Comparison of ENCODE assay signal across 31 cellular contexts in genomic region chr20:22723659-22724058, GRCh38.
A peak's percentile ranks its signal among the peaks of the same experiment; 100 is the strongest.
DNase-seq lines count a peak whose midpoint lies in the region; ATAC-seq and TF ChIP-seq lines count a peak whose summit lies in the region.
"Had no signal": no experiment of that assay in that cellular context is flagged by ENCODE, and none has a peak within 500 bp of the region (broad histone marks: within the 10 kb centered on the region; RNA-seq: fewer than 3 reads in every experiment).

No MANE protein-coding gene starts in this region.

- H3K36me3 Mint-ChIP-seq in naive thymus-derived CD8-positive, alpha-beta T cell = no peaks in the 10 kb centered on the region
- H3K36me3 Mint-ChIP-seq: CD8-positive, alpha-beta memory T cell; immature natural killer cell; stimulated activated naive B cell treated with anti-CD40 and anti-IgM and Interleukin-4, amounts not matched to agents 10 μg/mL and 1 μg/mL and 100 μg/mL, for 72 hours had no signal

- peaks cover 0 to 7% (median 3%) of the 10 kb centered on the region in 5 donors for H3K27me3 Mint-ChIP-seq in naive thymus-derived CD8-positive, alpha-beta T cell
- H3K27me3 Mint-ChIP-seq: activated T-cell treated with anti-CD3 and anti-CD28 coated beads, Interleukin-2, amount 50 U/mL, for 24 hours; B cell; stimulated activated naive B cell treated with anti-CD40 and anti-IgM and Interleukin-4, amounts not matched to agents 10 μg/mL and 1 μg/mL and 100 μg/mL, for 72 hours had no signal

- no peak overlapping the region for H3K27ac Mint-ChIP-seq in naive thymus-derived CD8-positive, alpha-beta T cell
- H3K27ac Mint-ChIP-seq: activated CD4-positive, alpha-beta T cell treated with anti-CD3 and anti-CD28 coated beads for 36 hours; activated T-cell treated with anti-CD3 and anti-CD28 coated beads, Interleukin-2, amount 50 U/mL, for 24 hours; B cell; CD8-positive, alpha-beta memory T cell; immature natural killer cell; nephron progenitor cell; stimulated activated naive B cell treated with anti-CD40 and anti-IgM and Interleukin-4, amounts not matched to agents 10 μg/mL and 1 μg/mL and 100 μg/mL, for 72 hours had no signal

- DNase-seq in H4 (ENCODE audit: low spot score) (peak; percentile 16), fibroblast of pulmonary artery (ENCODE audit: low read depth) (peak; percentile 30), stromal cell of bone marrow (ENCODE audit: low read depth) (peak; percentile 41), HPDE6-E6E7 (ENCODE audit: extremely low spot score) (no peak), DMS153 (lab: John Stamatoyannopoulos, UW) (no peak)
- DNase-seq in naive thymus-derived CD8-positive, alpha-beta T cell = no peak
- DNase-seq: activated CD4-positive, alpha-beta T cell treated with anti-CD3 and anti-CD28 coated beads for 36 hours; activated naive CD4-positive, alpha-beta T cell treated with Interleukin-2 at 50 U/mL for 16 hours; activated T-cell treated with anti-CD3 and anti-CD28 coated beads, Interleukin-2, amount 50 U/mL, for 24 hours; amygdala; CD8-positive, alpha-beta memory T cell; dermis blood vessel endothelial cell; DMS53; GDM1; immature natural killer cell; KG1; left ventricle myocardium superior; midbrain; NCI-H187; NCI-H2171 treated with DMSO at 0.1 percent for 48 hours; NCI-H526; nephron progenitor cell; pancreas; stimulated activated CD4-positive, alpha-beta T cell treated with anti-CD3 and anti-CD28 coated beads, Interleukin-12 subunit alpha, Interleukin-12 subunit beta, amount 100 ng/mL, for 4 hours; stimulated activated CD4-positive, alpha-beta T cell treated with anti-CD3 and anti-CD28 coated beads, Interleukin-4, amount 100 ng/mL, for 24 hours; stimulated activated naive B cell treated with anti-CD40 and anti-IgM and Interleukin-4, amounts not matched to agents 10 μg/mL and 1 μg/mL and 100 μg/mL, for 72 hours; testis had no signal

- POLR2A ChIA-PET in naive thymus-derived CD8-positive, alpha-beta T cell (lab: Charles Lee) = no interaction called here

- no peak overlapping the region for H3K4me3 ChIP-seq in fibroblast of pulmonary artery (replicated peaks; ENCODE audit: low read depth, low read length)
- H3K4me3 ChIP-seq: cardiac muscle cell, pancreas, testis, vagina had no signal

- no peaks in the 10 kb centered on the region for H3K9me3 Mint-ChIP-seq in naive thymus-derived CD8-positive, alpha-beta T cell
- H3K9me3 Mint-ChIP-seq: nephron progenitor cell; stimulated activated naive B cell treated with anti-CD40 and anti-IgM and Interleukin-4, amounts not matched to agents 10 μg/mL and 1 μg/mL and 100 μg/mL, for 72 hours had no signal

- no peak overlapping the region for H3K4me3 Mint-ChIP-seq in naive thymus-derived CD8-positive, alpha-beta T cell
- H3K4me3 Mint-ChIP-seq: activated CD4-positive, alpha-beta T cell treated with anti-CD3 and anti-CD28 coated beads for 36 hours; activated T-cell treated with anti-CD3 and anti-CD28 coated beads, Interleukin-2, amount 50 U/mL, for 24 hours; B cell; CD8-positive, alpha-beta memory T cell; immature natural killer cell; nephron progenitor cell; stimulated activated naive B cell treated with anti-CD40 and anti-IgM and Interleukin-4, amounts not matched to agents 10 μg/mL and 1 μg/mL and 100 μg/mL, for 72 hours had no signal

- H3K4me1 Mint-ChIP-seq in naive thymus-derived CD8-positive, alpha-beta T cell = no peaks in the 10 kb centered on the region
- H3K4me1 Mint-ChIP-seq: activated CD4-positive, alpha-beta T cell treated with anti-CD3 and anti-CD28 coated beads for 36 hours; B cell; CD8-positive, alpha-beta memory T cell; immature natural killer cell had no signal

- H3K27ac ChIP-seq in VCaP = no peak overlapping the region
- H3K27ac ChIP-seq: cardiac muscle cell, pancreas, testis, vagina had no signal

- no peak for ATAC-seq in naive thymus-derived CD8-positive, alpha-beta T cell
- ATAC-seq: activated CD4-positive, alpha-beta T cell treated with anti-CD3 and anti-CD28 coated beads for 36 hours; left ventricle myocardium superior; pancreas; stimulated activated naive B cell treated with anti-CD40 and anti-IgM and Interleukin-4, amounts not matched to agents 10 μg/mL and 1 μg/mL and 100 μg/mL, for 72 hours had no signal

- TF ChIP-seq CTCF in VCaP (conservative IDR thresholded peaks at IDR 0.05) = peak; percentile 21; the same call in 1 of the 2 replicates
- no peak for TF ChIP-seq CTCF in fibroblast of pulmonary artery (IDR thresholded peaks at IDR 0.05; ENCODE audit: low read length, missing control alignments)

Comparison
In these comparisons a context has a peak if more than half of its experiments do, and no peak if none do; other contexts are left out.
1. DNase-seq: peak in H4 (single experiment), fibroblast of pulmonary artery (single experiment) and stromal cell of bone marrow (single experiment); none in HPDE6-E6E7 (single experiment), naive thymus-derived CD8-positive, alpha-beta T cell (0 of 10) and DMS153 (single experiment).